Comparison of ENCODE assay signal across 7 cellular contexts in genomic region chr11:70697701-70698100, GRCh38.
"Had no signal": no experiment of that assay in that cellular context is flagged by ENCODE, and none has a peak within 500 bp of the region (broad histone marks: within the 10 kb centered on the region; RNA-seq: fewer than 3 reads in every experiment).

No MANE protein-coding gene starts in this region.

- H3K36me3 Mint-ChIP-seq: IgD-negative memory B cell had no signal

- H3K4me3 ChIP-seq: GM23338 had no signal

- H3K4me3 Mint-ChIP-seq: GM23338, H9, IgD-negative memory B cell had no signal

- FAIRE-seq: H1, H54, HTR-8/SVneo had no signal

- H3K27ac Mint-ChIP-seq: GM23338, H9, IgD-negative memory B cell had no signal

- H3K4me1 Mint-ChIP-seq: IgD-negative memory B cell had no signal

- DNase-seq: H9, HCEC 1CT had no signal

- H3K9me3 Mint-ChIP-seq: GM23338, H9 had no signal

- ATAC-seq: GM23338 had no signal

- H2AFZ ChIP-seq: GM23338 had no signal

- H3K4me2 ChIP-seq: GM23338 had no signal
